ENCODE assay signal across 17 cellular contexts in genomic region chr9:128257086-128257825, GRCh38. TPM values are rescaled to one million over a fixed set of nuclear protein-coding genes. Genes with fewer than 3 reads are reported as not detected.
DNase-seq lines count a peak whose midpoint lies in the region; ATAC-seq and TF ChIP-seq lines count a peak whose summit lies in the region.
"Had no signal": no experiment of that assay in that cellular context is flagged by ENCODE, and none has a peak within 500 bp of the region (broad histone marks: within the 10 kb centered on the region; RNA-seq: fewer than 3 reads in every experiment).

No MANE protein-coding gene starts in this region.

- no peak for TF ChIP-seq CTCF in neural cell (IDR thresholded peaks at IDR 0.05; ENCODE audit: poor library complexity, severe bottlenecking)

- H3K9me3 Mint-ChIP-seq in activated naive CD4-positive, alpha-beta T cell treated with anti-CD3 and anti-CD28 coated beads, Interleukin-2, amount 50 U/mL, for 24 hours = no peaks in the 10 kb centered on the region
- no peaks in the 10 kb centered on the region for H3K9me3 Mint-ChIP-seq in central memory CD8-positive, alpha-beta T cell

- H3K9ac ChIP-seq in neural cell (ENCODE audit: low read length) = no peak overlapping the region

- no peak for TF ChIP-seq RAD21 in neural cell (conservative IDR thresholded peaks at IDR 0.05)

- H3K4me3 Mint-ChIP-seq in activated naive CD4-positive, alpha-beta T cell treated with anti-CD3 and anti-CD28 coated beads, Interleukin-2, amount 50 U/mL, for 24 hours = no peak overlapping the region
- H3K4me3 Mint-ChIP-seq in central memory CD8-positive, alpha-beta T cell = no peak overlapping the region

- no peaks in the 10 kb centered on the region for H3K9me2 ChIP-seq in neural cell (ENCODE audit: insufficient read depth, low read length)

- no peaks in the 10 kb centered on the region for H3K9me3 ChIP-seq in neural cell (ENCODE audit: low read length)

- no peaks in the 10 kb centered on the region for H3K27me3 Mint-ChIP-seq in activated naive CD4-positive, alpha-beta T cell treated with anti-CD3 and anti-CD28 coated beads, Interleukin-2, amount 50 U/mL, for 24 hours
- peaks cover 9% of the 10 kb centered on the region for H3K27me3 Mint-ChIP-seq in central memory CD8-positive, alpha-beta T cell

- no peak for TF ChIP-seq EP300 in neural cell (conservative IDR thresholded peaks at IDR 0.05; ENCODE audit: poor library complexity, severe bottlenecking)

- no peak overlapping the region for H2AFZ ChIP-seq in neural cell (ENCODE audit: low read depth, low read length)

- H3K4me1 Mint-ChIP-seq in activated naive CD4-positive, alpha-beta T cell treated with anti-CD3 and anti-CD28 coated beads, Interleukin-2, amount 50 U/mL, for 24 hours = no peaks in the 10 kb centered on the region
- peaks cover 1% of the 10 kb centered on the region for H3K4me1 Mint-ChIP-seq in central memory CD8-positive, alpha-beta T cell

- peak overlapping the region; percentile 55 for H3K27ac Mint-ChIP-seq in activated naive CD4-positive, alpha-beta T cell treated with anti-CD3 and anti-CD28 coated beads, Interleukin-2, amount 50 U/mL, for 24 hours
- H3K27ac Mint-ChIP-seq in central memory CD8-positive, alpha-beta T cell (ENCODE audit: low read depth) = peak overlapping the region; percentile 62

- H3K79me2 ChIP-seq in neural cell (replicated peaks; ENCODE audit: insufficient read depth, low read length) = no peaks in the 10 kb centered on the region

- no peak overlapping the region for H3K4me2 ChIP-seq in neural cell (ENCODE audit: low read length)

- DNase-seq in activated naive CD4-positive, alpha-beta T cell (lab: John Stamatoyannopoulos, UW) = no peak
- DNase-seq in central memory CD8-positive, alpha-beta T cell (ENCODE audit: low spot score in 2 of 2) = no peak
- DNase-seq in NCI-H526 (lab: John Stamatoyannopoulos, UW) (no peak), EL (no peak), NCI-H2171 (lab: John Stamatoyannopoulos, UW) (no peak)
- DNase-seq: Calu3, GF-D8, HCEC 1CT, KBM-7, NCI-H1048, NCI-H2107, NCI-H510A, SIG-M5 had no signal

- H3K4me3 ChIP-seq in neural cell (ENCODE audit: low read length) = no peak overlapping the region

- H3K36me3 ChIP-seq in neural cell (ENCODE audit: insufficient read depth, low read length) = no peaks in the 10 kb centered on the region

- H3K27ac ChIP-seq in neural cell (ENCODE audit: low read length) = no peak overlapping the region

- H3K27me3 ChIP-seq in neural cell (ENCODE audit: insufficient read depth, low read depth, low read length) = no peaks in the 10 kb centered on the region

- no peak for ATAC-seq in central memory CD8-positive, alpha-beta T cell (replicated peaks; ENCODE audit: extremely low read depth, poor library complexity, severe bottlenecking)
- no peak for ATAC-seq in HG03342 (IDR thresholded peaks at IDR 0.05; ENCODE audit: unreplicated experiment)
- ATAC-seq: Panc1 had no signal

- H3K36me3 Mint-ChIP-seq in activated naive CD4-positive, alpha-beta T cell treated with anti-CD3 and anti-CD28 coated beads, Interleukin-2, amount 50 U/mL, for 24 hours = peaks cover 11% of the 10 kb centered on the region
- H3K36me3 Mint-ChIP-seq in central memory CD8-positive, alpha-beta T cell (ENCODE audit: insufficient read depth) = peaks cover 16% of the 10 kb centered on the region

- H4K20me1 ChIP-seq in neural cell (ENCODE audit: insufficient read depth) = no peaks in the 10 kb centered on the region

- no peaks in the 10 kb centered on the region for H3F3A ChIP-seq in neural cell (ENCODE audit: insufficient read depth, low read length, poor library complexity, severe bottlenecking)

TF ChIP-seq in neural cell, 6 proteins besides CTCF, POLR2A, EP300 and RAD21:
- TF ChIP-seq POLR2AphosphoS5 (IDR thresholded peaks at IDR 0.05) (peak; percentile 26), EZH2 (IDR thresholded peaks at IDR 0.05; ENCODE audit: borderline replicate concordance, insufficient read depth, low read length, poor library complexity, severe bottlenecking) (no peak)

RNA-seq across cellular contexts. Expression of gene GOLGA2, which starts 18.6 kb away (rescaled TPM):
- 44.3 and 46.3 TPM in 2 replicates for polyA plus RNA-seq in neural cell
- polyA minus RNA-seq in neural cell = 65.1 and 65.7 TPM in 2 replicates

RNA-seq across cellular contexts. Expression of gene SWI5, which starts 18.8 kb away (rescaled TPM):
- 43.0 and 67.1 TPM in 2 replicates for polyA plus RNA-seq in neural cell
- 11.0 and 16.1 TPM in 2 replicates for polyA minus RNA-seq in neural cell

RNA-seq across cellular contexts. Expression of gene DNM1, which starts 54.1 kb away (rescaled TPM):
- 104 and 180 TPM in 2 replicates for polyA plus RNA-seq in neural cell
- polyA minus RNA-seq in neural cell = 268 and 298 TPM in 2 replicates
